ENCODE assay signal across 16 cellular contexts in the genomic region with DNA sequence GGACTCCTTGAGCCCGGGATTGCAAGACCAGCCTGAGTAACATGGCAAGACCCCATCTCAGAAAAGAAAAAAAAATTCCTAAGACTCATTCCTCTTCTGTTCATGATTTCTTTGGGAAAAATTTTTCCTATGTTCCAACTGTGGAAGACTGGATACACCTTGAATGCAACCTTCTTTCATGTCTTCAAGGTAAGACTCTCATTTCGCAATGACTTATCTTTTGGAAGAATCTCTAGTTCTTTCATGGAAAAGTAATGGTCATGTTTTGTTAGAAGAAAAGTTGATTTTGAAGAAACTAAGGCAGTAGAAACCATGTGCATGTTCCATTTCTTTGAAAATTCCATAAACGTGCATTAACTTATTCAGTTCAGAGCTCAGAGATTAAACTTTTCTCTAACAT. TPM values are rescaled to one million over a fixed set of nuclear protein-coding genes. Genes with fewer than 3 reads are reported as not detected.
DNase-seq lines count a peak whose midpoint lies in the region; FAIRE-seq lines count a peak whose summit lies in the region.
"Had no signal": no experiment of that assay in that cellular context is flagged by ENCODE, and none has a peak within 500 bp of the region (broad histone marks: within the 10 kb centered on the region; RNA-seq: fewer than 3 reads in every experiment).

No MANE protein-coding gene starts in this region.

- H3K4ac ChIP-seq in neuronal stem cell (ENCODE audit: low read length): no peak overlapping the region

- peak overlapping the region; percentile 61 for H3K4me3 Mint-ChIP-seq in T-helper 1 cell treated with Interleukin-12 subunit alpha and Interleukin-12 subunit beta and Interleukin-4 antibody, amounts not matched to agents 30 μg/mL and 1 μg/mL, for 36 hours
- peak overlapping the region; percentile 58 for H3K4me3 Mint-ChIP-seq in activated T-cell treated with anti-CD3 and anti-CD28 coated beads, Interleukin-2, amount 50 U/mL, for 24 hours
- peak overlapping the region; percentile 75 for H3K4me3 Mint-ChIP-seq in activated T-helper 1 cell treated with anti-CD3 and anti-CD28 coated beads, Interleukin-12 subunit alpha, Interleukin-12 subunit beta, Interleukin-2, Interleukin-4 antibody, amounts not matched to agents 30 ng/mL and 10 ng/mL and 1 ng/mL, durations not matched to agents 14 hours and 24 hours and 36 hours
- H3K4me3 Mint-ChIP-seq: CD8-positive, alpha-beta memory T cell had no signal

- H2BK5ac ChIP-seq in neuronal stem cell (ENCODE audit: low read length): no peak overlapping the region

- H2BK120ac ChIP-seq in neuronal stem cell (ENCODE audit: low read depth, low read length): no peak overlapping the region

- no peak overlapping the region for H2BK15ac ChIP-seq in neuronal stem cell (ENCODE audit: low read length)

- peaks cover 1 to 2% of the 10 kb centered on the region in 2 donors for H3K4me1 ChIP-seq in neuronal stem cell (ENCODE audit: control insufficient read depth in 2 of 2, insufficient read depth in 1 of 2, low read depth in 1 of 2, low read length in 2 of 2)
- H3K4me1 ChIP-seq: Caco-2 had no signal

- H3K14ac ChIP-seq in neuronal stem cell (ENCODE audit: low read length): no peak overlapping the region

- H3K36me3 Mint-ChIP-seq in T-helper 1 cell treated with Interleukin-12 subunit alpha and Interleukin-12 subunit beta and Interleukin-4 antibody, amounts not matched to agents 30 μg/mL and 1 μg/mL, for 36 hours (ENCODE audit: low read depth): peaks cover 11% of the 10 kb centered on the region
- H3K36me3 Mint-ChIP-seq in activated T-cell treated with anti-CD3 and anti-CD28 coated beads, Interleukin-2, amount 50 U/mL, for 24 hours (ENCODE audit: low read depth): peaks cover 3% of the 10 kb centered on the region
- peaks cover 24% of the 10 kb centered on the region for H3K36me3 Mint-ChIP-seq in activated T-helper 1 cell treated with anti-CD3 and anti-CD28 coated beads, Interleukin-12 subunit alpha, Interleukin-12 subunit beta, Interleukin-2, Interleukin-4 antibody, amounts not matched to agents 30 ng/mL and 10 ng/mL and 1 ng/mL, durations not matched to agents 14 hours and 24 hours and 36 hours (ENCODE audit: low read depth)

- no peaks in the 10 kb centered on the region for H3K79me1 ChIP-seq in neuronal stem cell (ENCODE audit: low read depth, low read length)

- peak; percentile 31 for FAIRE-seq in GM18507 (lab: Jason Lieb, UNC)
- FAIRE-seq: H54 had no signal

- DNase-seq in T-helper 1 cell: no peak
- DNase-seq in activated T-cell treated with anti-CD3 and anti-CD28 coated beads, Interleukin-2, amount 50 U/mL, for 24 hours: no peak
- DNase-seq in activated T-cell treated with anti-CD3 and anti-CD28 coated beads, Interleukin-2, amount 50 U/mL, for 1 hour: no peak
- DNase-seq in GM18507 (ENCODE audit: extremely low spot score, insufficient read length, low read depth): no peak
- no peak for DNase-seq in activated T-helper 1 cell treated with anti-CD3 and anti-CD28 coated beads, Interleukin-12 subunit alpha, Interleukin-12 subunit beta, Interleukin-2, Interleukin-4 antibody, amounts not matched to agents 30 ng/mL and 10 ng/mL and 1 ng/mL, durations not matched to agents 14 hours and 24 hours and 36 hours (ENCODE audit: low spot score)
- no peak for DNase-seq in neuronal stem cell (ENCODE audit: low spot score)
- DNase-seq in Ammon's horn (ENCODE audit: low spot score): no peak
- DNase-seq: Caco-2; CD8-positive, alpha-beta memory T cell; GF-D8; GM23248 had no signal

- peaks cover 73% of the 10 kb centered on the region for H3K4me1 Mint-ChIP-seq in T-helper 1 cell treated with Interleukin-12 subunit alpha and Interleukin-12 subunit beta and Interleukin-4 antibody, amounts not matched to agents 30 μg/mL and 1 μg/mL, for 36 hours (ENCODE audit: low read depth)
- peaks cover 80% of the 10 kb centered on the region for H3K4me1 Mint-ChIP-seq in activated T-cell treated with anti-CD3 and anti-CD28 coated beads, Interleukin-2, amount 50 U/mL, for 24 hours (ENCODE audit: low read depth)
- peaks cover 88% of the 10 kb centered on the region for H3K4me1 Mint-ChIP-seq in activated T-helper 1 cell treated with anti-CD3 and anti-CD28 coated beads, Interleukin-12 subunit alpha, Interleukin-12 subunit beta, Interleukin-2, Interleukin-4 antibody, amounts not matched to agents 30 ng/mL and 10 ng/mL and 1 ng/mL, durations not matched to agents 14 hours and 24 hours and 36 hours (ENCODE audit: low read depth)

- H3K18ac ChIP-seq in neuronal stem cell (ENCODE audit: low read length): no peak overlapping the region

- no peak overlapping the region for H3K4me3 ChIP-seq in neuronal stem cell (ENCODE audit: low read length in 2 of 2)
- H3K4me3 ChIP-seq: BLaER1, GM23248 had no signal

- no peak overlapping the region for H3K27ac ChIP-seq in neuronal stem cell (replicated peaks; ENCODE audit: low read length)
- H3K27ac ChIP-seq: 22Rv1, BLaER1, GM23248, HL-60 had no signal

- intact Hi-C loops in activated T-helper 1 cell treated with anti-CD3 and anti-CD28 coated beads, Interleukin-12 subunit alpha, Interleukin-12 subunit beta, Interleukin-2, Interleukin-4 antibody, amounts not matched to agents 30 ng/mL and 10 ng/mL and 1 ng/mL, durations not matched to agents 14 hours and 24 hours and 36 hours (cut with micrococcal nuclease): no loop called here

- no peak overlapping the region for H4K91ac ChIP-seq in neuronal stem cell (ENCODE audit: low read depth, low read length, poor library complexity)

- no peaks in the 10 kb centered on the region for H3K27me3 ChIP-seq in neuronal stem cell (ENCODE audit: control insufficient read depth in 3 of 3, insufficient read depth in 3 of 3, low read depth in 1 of 3, low read length in 3 of 3)
- H3K27me3 ChIP-seq: BLaER1 had no signal

- H3K36me3 ChIP-seq in neuronal stem cell (replicated peaks in 1 of 2; ENCODE audit: control insufficient read depth in 2 of 2, insufficient read depth in 2 of 2, low read length in 2 of 2): no peaks in the 10 kb centered on the region
- H3K36me3 ChIP-seq: BLaER1 had no signal

- no peak overlapping the region for H4K8ac ChIP-seq in neuronal stem cell (ENCODE audit: low read depth, low read length)

- no peak overlapping the region for H3K4me2 ChIP-seq in neuronal stem cell (ENCODE audit: insufficient read depth, low read length, poor library complexity, severe bottlenecking)
- H3K4me2 ChIP-seq: BLaER1 had no signal

- no peak overlapping the region for H2BK12ac ChIP-seq in neuronal stem cell (ENCODE audit: low read length)

- no peaks in the 10 kb centered on the region for H3K27me3 Mint-ChIP-seq in T-helper 1 cell treated with Interleukin-12 subunit alpha and Interleukin-12 subunit beta and Interleukin-4 antibody, amounts not matched to agents 30 μg/mL and 1 μg/mL, for 36 hours (ENCODE audit: low read depth)
- H3K27me3 Mint-ChIP-seq in activated T-cell treated with anti-CD3 and anti-CD28 coated beads, Interleukin-2, amount 50 U/mL, for 24 hours: no peaks in the 10 kb centered on the region
- H3K27me3 Mint-ChIP-seq in activated T-helper 1 cell treated with anti-CD3 and anti-CD28 coated beads, Interleukin-12 subunit alpha, Interleukin-12 subunit beta, Interleukin-2, Interleukin-4 antibody, amounts not matched to agents 30 ng/mL and 10 ng/mL and 1 ng/mL, durations not matched to agents 14 hours and 24 hours and 36 hours (ENCODE audit: insufficient read depth): peaks cover 2% of the 10 kb centered on the region

- no CpG with 5 or more reads among the region's 3 CpGs for WGBS in neuronal stem cell (ENCODE audit: extremely low coverage in 2 of 2, insufficient read length in 2 of 2, insufficient replicate concordance in 1 of 2), 2 donors

- H3K27ac Mint-ChIP-seq in T-helper 1 cell treated with Interleukin-12 subunit alpha and Interleukin-12 subunit beta and Interleukin-4 antibody, amounts not matched to agents 30 μg/mL and 1 μg/mL, for 36 hours: peak overlapping the region; percentile 85
- peak overlapping the region; percentile 84 for H3K27ac Mint-ChIP-seq in activated T-cell treated with anti-CD3 and anti-CD28 coated beads, Interleukin-2, amount 50 U/mL, for 24 hours
- H3K27ac Mint-ChIP-seq in activated T-helper 1 cell treated with anti-CD3 and anti-CD28 coated beads, Interleukin-12 subunit alpha, Interleukin-12 subunit beta, Interleukin-2, Interleukin-4 antibody, amounts not matched to agents 30 ng/mL and 10 ng/mL and 1 ng/mL, durations not matched to agents 14 hours and 24 hours and 36 hours: peak overlapping the region; percentile 95
- H3K27ac Mint-ChIP-seq: CD8-positive, alpha-beta memory T cell had no signal

- no peak overlapping the region for H2AK5ac ChIP-seq in neuronal stem cell (ENCODE audit: low read depth, low read length)

- H2AFZ ChIP-seq in neuronal stem cell (ENCODE audit: low read length): no peak overlapping the region
- H2AFZ ChIP-seq: GM23248 had no signal

- no peaks in the 10 kb centered on the region for H3K9me3 ChIP-seq in neuronal stem cell (replicated peaks in 1 of 2; ENCODE audit: control insufficient read depth in 2 of 2, insufficient read depth in 1 of 2, low read depth in 1 of 2, low read length in 2 of 2)
- H3K9me3 ChIP-seq: BLaER1, Caco-2 had no signal

- no peak overlapping the region for H3K23ac ChIP-seq in neuronal stem cell (ENCODE audit: low read depth, low read length, poor library complexity)

- no peak overlapping the region for H3K9ac ChIP-seq in neuronal stem cell (ENCODE audit: low read depth, low read length, poor library complexity)
- H3K9ac ChIP-seq: BLaER1, GM23248 had no signal

- peaks cover 12% of the 10 kb centered on the region for H3K9me3 Mint-ChIP-seq in T-helper 1 cell treated with Interleukin-12 subunit alpha and Interleukin-12 subunit beta and Interleukin-4 antibody, amounts not matched to agents 30 μg/mL and 1 μg/mL, for 36 hours
- peaks cover 8% of the 10 kb centered on the region for H3K9me3 Mint-ChIP-seq in activated T-cell treated with anti-CD3 and anti-CD28 coated beads, Interleukin-2, amount 50 U/mL, for 24 hours
- H3K9me3 Mint-ChIP-seq in activated T-helper 1 cell treated with anti-CD3 and anti-CD28 coated beads, Interleukin-12 subunit alpha, Interleukin-12 subunit beta, Interleukin-2, Interleukin-4 antibody, amounts not matched to agents 30 ng/mL and 10 ng/mL and 1 ng/mL, durations not matched to agents 14 hours and 24 hours and 36 hours: peaks cover 8% of the 10 kb centered on the region
- H3K9me3 Mint-ChIP-seq: CD8-positive, alpha-beta memory T cell had no signal

RNA-seq across cellular contexts. Expression of a gene that starts 26.0 kb away (rescaled TPM):
- 4.4 and 6.2 TPM in 2 replicates for total RNA-seq in activated T-helper 1 cell treated with anti-CD3 and anti-CD28 coated beads, Interleukin-12 subunit alpha, Interleukin-12 subunit beta, Interleukin-2, Interleukin-4 antibody, amounts not matched to agents 30 ng/mL and 10 ng/mL and 1 ng/mL, durations not matched to agents 14 hours and 24 hours and 36 hours
- polyA plus RNA-seq in neuronal stem cell (2013, experiment 1 of 2): 3.9 TPM
- 3.9 TPM for polyA plus RNA-seq in neuronal stem cell (2013, experiment 2 of 2)
